In the genomic region with DNA sequence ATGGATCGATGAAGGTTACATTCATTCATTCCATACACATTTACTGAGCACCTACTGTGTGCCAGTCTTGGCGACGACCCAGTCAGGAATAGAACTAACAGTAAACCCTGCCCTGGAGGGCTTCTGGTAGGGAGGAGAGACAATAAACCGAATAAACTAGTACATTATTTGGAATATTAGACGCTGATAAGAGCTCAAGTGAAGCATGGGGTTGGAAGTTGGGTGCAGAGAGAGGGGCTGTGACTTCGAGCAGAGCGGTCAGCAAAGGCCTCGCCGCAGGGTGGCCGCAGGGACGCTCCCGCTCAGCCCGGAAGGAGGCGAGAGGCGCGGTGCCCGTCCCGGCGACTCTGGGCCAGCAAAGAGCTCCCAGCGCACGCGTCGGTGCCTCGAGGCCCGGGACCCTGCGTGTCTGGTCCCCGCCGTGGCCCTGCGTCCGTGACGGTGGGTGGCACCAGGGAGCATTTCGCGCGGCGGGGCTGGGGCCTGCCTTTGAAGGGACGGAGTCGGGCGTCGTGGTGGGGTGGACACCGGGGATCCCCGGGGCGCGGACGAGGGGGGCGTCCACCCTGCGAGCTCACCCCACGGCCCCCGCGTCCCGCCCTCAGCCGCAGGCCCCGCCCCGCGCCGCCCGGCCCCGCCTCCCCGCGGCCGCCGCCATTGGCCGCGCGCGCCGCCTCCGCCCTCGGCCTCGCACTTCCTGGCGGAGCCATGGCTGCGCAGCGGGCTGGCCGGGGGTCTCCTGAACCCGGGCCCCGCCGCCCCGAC, we compare ENCODE assay signal across 8 cellular contexts. TPM values are rescaled to one million over a fixed set of nuclear protein-coding genes. Genes with fewer than 3 reads are reported as not detected.
DNase-seq lines count a peak whose midpoint lies in the region; ATAC-seq and TF ChIP-seq lines count a peak whose summit lies in the region.

A gene (plus strand): TSS at position 682 of the 765 bp plus-strand sequence. CDS start 2,357 bp downstream, outside the sequence.

- H3K36me3 ChIP-seq in PC-3 (ENCODE audit: low read depth, low read length): no peaks in the 10 kb centered on the region; the same call in none of the 2 replicates
- H3K36me3 ChIP-seq in stomach smooth muscle (ENCODE audit: control insufficient read depth in 2 of 2, insufficient read depth in 2 of 2, low read length in 2 of 2): peaks cover 4 to 11% of the 10 kb centered on the region in 2 donors

- no peaks in the 10 kb centered on the region for H3K9me3 Mint-ChIP-seq in activated T-helper 2 cell treated with anti-CD3 and anti-CD28 coated beads, Interferon-gamma antibody, Interleukin-2, Interleukin-4, amounts not matched to agents 10 μg/mL and 5 μg/mL and 100 μg/mL, durations not matched to agents 14 hours and 24 hours and 36 hours
- no peaks in the 10 kb centered on the region for H3K9me3 Mint-ChIP-seq in neural crest cell

- H4K20me1 ChIP-seq in PC-3 (ENCODE audit: low read length): no peaks in the 10 kb centered on the region

- peaks cover 18% of the 10 kb centered on the region for H3K27me3 Mint-ChIP-seq in activated T-helper 2 cell treated with anti-CD3 and anti-CD28 coated beads, Interferon-gamma antibody, Interleukin-2, Interleukin-4, amounts not matched to agents 10 μg/mL and 5 μg/mL and 100 μg/mL, durations not matched to agents 14 hours and 24 hours and 36 hours (ENCODE audit: low read depth)
- H3K27me3 Mint-ChIP-seq in neural crest cell (ENCODE audit: low read depth): peaks cover 16% of the 10 kb centered on the region

- DNase-seq in SIG-M5 treated with dmso at 0.1 percent for 504 hours (lab: John Stamatoyannopoulos, UW; ENCODE audit: unreplicated experiment) (peak; percentile 37), SIG-M5 (lab: John Stamatoyannopoulos, UW) (no peak), PC-3 (peak; percentile 19), fibroblast of villous mesenchyme (ENCODE audit: low read depth) (no peak), neural crest cell (ENCODE audit: low read depth, low spot score) (peak; percentile 52)
- peak; percentile 70 for DNase-seq in activated T-helper 2 cell treated with anti-CD3 and anti-CD28 coated beads, Interferon-gamma antibody, Interleukin-2, Interleukin-4, amounts not matched to agents 10 μg/mL and 5 μg/mL and 100 μg/mL, durations not matched to agents 14 hours and 24 hours and 36 hours (ENCODE audit: low spot score)

- peaks cover 42% of the 10 kb centered on the region for H3K4me1 Mint-ChIP-seq in activated T-helper 2 cell treated with anti-CD3 and anti-CD28 coated beads, Interferon-gamma antibody, Interleukin-2, Interleukin-4, amounts not matched to agents 10 μg/mL and 5 μg/mL and 100 μg/mL, durations not matched to agents 14 hours and 24 hours and 36 hours (ENCODE audit: low read depth)
- H3K4me1 Mint-ChIP-seq in neural crest cell: peaks cover 16% of the 10 kb centered on the region

- H3K4me1 ChIP-seq in PC-3 (ENCODE audit: insufficient read depth, low read length) (peaks cover 14% of the 10 kb centered on the region), stomach smooth muscle (ENCODE audit: control insufficient read depth, insufficient read depth, low read length) (peaks cover 27% of the 10 kb centered on the region)

- H3K27ac ChIP-seq in PC-3 (ENCODE audit: low read length) (no peak within 1 kb of the TSS), stomach smooth muscle (ENCODE audit: low read length) (peak within 1 kb of the TSS; percentile 66)

- no peaks in the 10 kb centered on the region for H3K9me3 ChIP-seq in PC-3 (ENCODE audit: low read length)
- H3K9me3 ChIP-seq in stomach smooth muscle (ENCODE audit: control insufficient read depth in 2 of 2, low read length in 2 of 2): no peaks in the 10 kb centered on the region

- no peak for TF ChIP-seq CTCF in PC-3 (conservative IDR thresholded peaks at IDR 0.05; ENCODE audit: low read depth, low read length)
- TF ChIP-seq CTCF in fibroblast of villous mesenchyme (IDR thresholded peaks at IDR 0.05; ENCODE audit: insufficient read depth, low read depth, low read length): peak; percentile 5
- TF ChIP-seq CTCF in neural crest cell (conservative IDR thresholded peaks at IDR 0.05): peak; percentile 19

- H3K4me3 ChIP-seq in PC-3 (ENCODE audit: low read length) (peak within 1 kb of the TSS; percentile 90), fibroblast of villous mesenchyme (ENCODE audit: low read depth, low read length) (peak within 1 kb of the TSS; percentile 73), stomach smooth muscle (ENCODE audit: low read length in 2 of 2) (peak within 1 kb of the TSS; percentile 75 to 79)

- POLR2A ChIA-PET in PC-3 (lab: Charles Lee; ENCODE audit: unreplicated experiment): interaction anchor here (0.6 kb wide), 1 partner anchor 65 kb away, joined by 3 read pairs; no protein-coding TSS in a partner anchor

- H3K9me2 ChIP-seq in PC-3 (replicated peaks; ENCODE audit: low read length): no peaks in the 10 kb centered on the region

- H3K27me3 ChIP-seq in PC-3 (ENCODE audit: low read length) (no peaks in the 10 kb centered on the region), stomach smooth muscle (ENCODE audit: control insufficient read depth in 1 of 2, insufficient read depth in 2 of 2, low read length in 2 of 2) (no peaks in the 10 kb centered on the region)

- peak within 1 kb of the TSS; percentile 93 for H3K4me2 ChIP-seq in PC-3 (ENCODE audit: low read length)

- H3K79me2 ChIP-seq in PC-3 (ENCODE audit: low read length): peaks cover 10% of the 10 kb centered on the region

- CTCF ChIA-PET in PC-3 (lab: Charles Lee): no interaction called here

- H3K36me3 Mint-ChIP-seq in activated T-helper 2 cell treated with anti-CD3 and anti-CD28 coated beads, Interferon-gamma antibody, Interleukin-2, Interleukin-4, amounts not matched to agents 10 μg/mL and 5 μg/mL and 100 μg/mL, durations not matched to agents 14 hours and 24 hours and 36 hours (ENCODE audit: low read depth): peaks cover 34% of the 10 kb centered on the region
- no peaks in the 10 kb centered on the region for H3K36me3 Mint-ChIP-seq in neural crest cell (ENCODE audit: low read depth)

- no TSS peak for BruUV-seq in PC-3 (replicated peaks; lab: Mats Ljungman, UMichigan)

- H3F3A ChIP-seq in PC-3 (ENCODE audit: low read length, unreplicated experiment): no peaks in the 10 kb centered on the region

- ATAC-seq in HG02852 (IDR thresholded peaks at IDR 0.05; ENCODE audit: unreplicated experiment) (peak; percentile 85), PC-3 (peak; percentile 85)

- peak within 1 kb of the TSS; percentile 92 for H2AFZ ChIP-seq in PC-3 (ENCODE audit: low read length)

- H3K27ac Mint-ChIP-seq in activated T-helper 2 cell treated with anti-CD3 and anti-CD28 coated beads, Interferon-gamma antibody, Interleukin-2, Interleukin-4, amounts not matched to agents 10 μg/mL and 5 μg/mL and 100 μg/mL, durations not matched to agents 14 hours and 24 hours and 36 hours: peak within 1 kb of the TSS; percentile 85
- peak within 1 kb of the TSS; percentile 3 for H3K27ac Mint-ChIP-seq in neural crest cell (ENCODE audit: unreplicated experiment)

- intact Hi-C loops in PC-3 (cut with micrococcal nuclease): no loop called here
- intact Hi-C loops in activated T-helper 2 cell treated with anti-CD3 and anti-CD28 coated beads, Interferon-gamma antibody, Interleukin-2, Interleukin-4, amounts not matched to agents 10 μg/mL and 5 μg/mL and 100 μg/mL, durations not matched to agents 14 hours and 24 hours and 36 hours (cut with micrococcal nuclease): no loop called here

- H3K9ac ChIP-seq in PC-3 (ENCODE audit: low read length): peak within 1 kb of the TSS; percentile 72
- peak within 1 kb of the TSS; percentile 62 to 73 for H3K9ac ChIP-seq in stomach smooth muscle (ENCODE audit: low read length in 2 of 2)

- peak within 1 kb of the TSS; percentile 84 for H3K4me3 Mint-ChIP-seq in activated T-helper 2 cell treated with anti-CD3 and anti-CD28 coated beads, Interferon-gamma antibody, Interleukin-2, Interleukin-4, amounts not matched to agents 10 μg/mL and 5 μg/mL and 100 μg/mL, durations not matched to agents 14 hours and 24 hours and 36 hours (ENCODE audit: low read depth)
- peak within 1 kb of the TSS; percentile 92 for H3K4me3 Mint-ChIP-seq in neural crest cell

RNA-seq across cellular contexts. Expression of the gene that starts here (rescaled TPM):
- total RNA-seq in PC-3 (2014; rRNA removed) (33.8 and 35.0 TPM in 2 replicates), fibroblast of villous mesenchyme (66.7 and 71.7 TPM in 2 replicates), neural crest cell (25.4 and 26.2 TPM in 2 replicates)
- total RNA-seq in activated T-helper 2 cell treated with anti-CD3 and anti-CD28 coated beads, Interferon-gamma antibody, Interleukin-2, Interleukin-4, amounts not matched to agents 10 μg/mL and 5 μg/mL and 100 μg/mL, durations not matched to agents 14 hours and 24 hours and 36 hours: 57.7 and 59.6 TPM in 2 replicates

Comparison
In these comparisons a context has a peak if more than half of its experiments do, and no peak if none do; other contexts are left out.
1. DNase-seq: peak in SIG-M5 treated with dmso at 0.1 percent for 504 hours (single experiment), PC-3 (single experiment), activated T-helper 2 cell treated with anti-CD3 and anti-CD28 coated beads, Interferon-gamma antibody, Interleukin-2, Interleukin-4, amounts not matched to agents 10 μg/mL and 5 μg/mL and 100 μg/mL, durations not matched to agents 14 hours and 24 hours and 36 hours (single experiment) and neural crest cell (single experiment); none in SIG-M5 (single experiment) and fibroblast of villous mesenchyme (single experiment).
2. Peak in every context shown above with its lines, with median percentiles within 50 percentile points of each other: H3K4me3 ChIP-seq.